ENCODE assay signal across 15 cellular contexts in the genomic region with DNA sequence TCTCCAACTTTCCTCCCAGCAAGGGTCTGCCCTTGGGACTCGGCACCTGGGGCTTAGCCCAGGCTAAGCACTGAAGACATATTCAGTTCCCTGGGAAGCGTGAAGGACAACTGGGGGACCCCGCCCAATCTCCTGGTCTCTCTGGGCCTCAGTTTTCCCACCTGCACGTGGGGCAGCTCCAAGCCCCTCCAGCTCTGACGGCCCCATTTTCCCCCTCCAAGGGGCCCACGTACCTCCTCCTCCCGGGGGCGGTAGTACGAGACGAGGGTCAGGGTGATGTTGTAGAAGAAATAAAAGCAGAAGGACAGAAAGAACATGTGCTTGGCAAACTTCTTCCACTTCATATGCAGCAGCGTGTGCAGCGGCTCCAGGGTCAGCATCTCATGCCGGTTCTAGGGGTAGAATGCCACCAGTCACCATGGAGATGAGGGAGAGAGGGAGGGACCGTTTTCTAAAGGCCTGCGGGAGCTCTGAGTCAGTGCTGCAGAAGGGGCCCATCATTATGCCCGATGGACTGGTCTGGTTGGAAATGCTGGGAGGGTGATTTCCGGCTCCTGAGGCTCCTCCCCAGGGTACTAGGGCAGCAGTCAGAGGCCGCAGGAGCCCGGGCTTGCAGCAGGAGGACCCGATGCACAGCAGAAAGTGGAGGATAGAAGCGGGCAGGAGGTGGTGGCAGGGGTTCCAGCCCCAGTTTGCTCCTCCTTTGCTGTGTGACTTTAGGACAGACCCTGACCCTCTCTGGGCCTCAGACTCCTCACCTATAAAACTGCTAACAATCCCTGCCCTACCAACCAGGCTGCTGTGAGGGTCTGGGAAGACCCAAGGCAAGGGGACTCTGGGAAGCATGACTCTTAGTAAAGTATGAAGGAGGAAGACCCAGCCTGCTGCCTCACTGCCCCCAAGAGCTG. TPM values are rescaled to one million over a fixed set of nuclear protein-coding genes. Genes with fewer than 3 reads are reported as not detected.
DNase-seq lines count a peak whose midpoint lies in the region; ATAC-seq and TF ChIP-seq lines count a peak whose summit lies in the region.
"Had no signal": no experiment of that assay in that cellular context is flagged by ENCODE, and none has a peak within 500 bp of the region (broad histone marks: within the 10 kb centered on the region; RNA-seq: fewer than 3 reads in every experiment).

No MANE protein-coding gene starts in this region.

- H3K27ac Mint-ChIP-seq in CD8-positive, alpha-beta T cell, result no peak overlapping the region
- H3K27ac Mint-ChIP-seq: activated naive CD8-positive, alpha-beta T cell treated with anti-CD3 and anti-CD28 coated beads, Interleukin-2, amount 50 U/mL, for 24 hours had no signal

- H3K36me3 ChIP-seq in brain microvascular endothelial cell (replicated peaks), result no peaks in the 10 kb centered on the region
- H3K36me3 ChIP-seq in testis (ENCODE audit: low read depth, missing control alignments), result no peaks in the 10 kb centered on the region
- no peaks in the 10 kb centered on the region for H3K36me3 ChIP-seq in CD8-positive, alpha-beta T cell (ENCODE audit: insufficient read depth, low read length)
- H3K36me3 ChIP-seq: thoracic aorta, WERI-Rb-1 had no signal

- no peak for ATAC-seq in HG03457 (IDR thresholded peaks at IDR 0.05; ENCODE audit: unreplicated experiment)
- no peak for ATAC-seq in CD8-positive, alpha-beta T cell
- ATAC-seq: activated naive CD8-positive, alpha-beta T cell treated with anti-CD3 and anti-CD28 coated beads, Interleukin-2, amount 50 U/mL, for 24 hours had no signal

- POLR2A ChIA-PET in CD8-positive, alpha-beta T cell (lab: Charles Lee), result no interaction called here

- intact Hi-C loops in testis (cut with DNase I; ENCODE audit: low total_unique reads), result no loop called here
- intact Hi-C loops in CD8-positive, alpha-beta T cell (cut with DNase I, micrococcal nuclease), result no loop called here

- H3K4me1 ChIP-seq in testis, result peaks cover 38% of the 10 kb centered on the region
- no peaks in the 10 kb centered on the region for H3K4me1 ChIP-seq in CD8-positive, alpha-beta T cell (ENCODE audit: insufficient read depth, low read length)

- in situ Hi-C loops in brain microvascular endothelial cell (cut with HindIII; ENCODE audit: low pct_ligation_motif_present, low sequenced_read_pairs), result no loop called here

- no peaks in the 10 kb centered on the region for H3K4me1 Mint-ChIP-seq in CD8-positive, alpha-beta T cell (ENCODE audit: low read depth)
- H3K4me1 Mint-ChIP-seq: activated naive CD8-positive, alpha-beta T cell treated with anti-CD3 and anti-CD28 coated beads, Interleukin-2, amount 50 U/mL, for 24 hours had no signal

- H3K4me3 ChIP-seq in brain microvascular endothelial cell (ENCODE audit: low read depth, low read length) (peak overlapping the region; percentile 5), testis (peak overlapping the region in 1 of 2 donors; percentile 34)
- no peak overlapping the region for H3K4me3 ChIP-seq in CD8-positive, alpha-beta T cell (ENCODE audit: low read depth, low read length)
- H3K4me3 ChIP-seq: SK-N-MC, thoracic aorta had no signal

- TF ChIP-seq CTCF in brain microvascular endothelial cell (IDR thresholded peaks at IDR 0.05; ENCODE audit: low read depth, low read length, missing control alignments) (no peak), testis (IDR thresholded peaks at IDR 0.05) (no peak)
- TF ChIP-seq CTCF in CD8-positive, alpha-beta T cell (IDR thresholded peaks at IDR 0.05), result no peak

- CTCF ChIA-PET in CD8-positive, alpha-beta T cell (lab: Charles Lee), result interaction anchor here (0.6 kb wide), 1 partner anchor 363 kb away, joined by 3 read pairs; no protein-coding TSS in a partner anchor

- H3K27me3 Mint-ChIP-seq in CD8-positive, alpha-beta T cell (ENCODE audit: low read depth), result peaks cover 6% of the 10 kb centered on the region
- H3K27me3 Mint-ChIP-seq: activated naive CD8-positive, alpha-beta T cell treated with anti-CD3 and anti-CD28 coated beads, Interleukin-2, amount 50 U/mL, for 24 hours had no signal

- TF ChIP-seq POLR2A in testis (IDR thresholded peaks at IDR 0.05), result no peak

- no peaks in the 10 kb centered on the region for H3K9me3 Mint-ChIP-seq in CD8-positive, alpha-beta T cell
- H3K9me3 Mint-ChIP-seq: activated naive CD8-positive, alpha-beta T cell treated with anti-CD3 and anti-CD28 coated beads, Interleukin-2, amount 50 U/mL, for 24 hours had no signal

- no peaks in the 10 kb centered on the region for H3K9me3 ChIP-seq in testis
- H3K9me3 ChIP-seq in CD8-positive, alpha-beta T cell (ENCODE audit: low read length), result no peaks in the 10 kb centered on the region
- H3K9me3 ChIP-seq: thoracic aorta had no signal

- H3K4me3 Mint-ChIP-seq in CD8-positive, alpha-beta T cell, result no peak overlapping the region
- H3K4me3 Mint-ChIP-seq: activated naive CD8-positive, alpha-beta T cell treated with anti-CD3 and anti-CD28 coated beads, Interleukin-2, amount 50 U/mL, for 24 hours had no signal

- DNase-seq in NCI-H146 (lab: John Stamatoyannopoulos, UW), result peak; percentile 44
- no peak for DNase-seq in NCI-H146 treated with DMSO at 0.1 percent for 48 hours (lab: John Stamatoyannopoulos, UW; ENCODE audit: unreplicated experiment)
- DNase-seq in brain microvascular endothelial cell, result peak; percentile 27
- peak; percentile 15 for DNase-seq in kidney tubule cell (ENCODE audit: low spot score)
- DNase-seq in testis, result peak; percentile 46
- DNase-seq in NOMO-1 (lab: John Stamatoyannopoulos, UW; ENCODE audit: unreplicated experiment in 2 of 2), result no peak
- no peak for DNase-seq in CD8-positive, alpha-beta T cell
- DNase-seq: activated naive CD8-positive, alpha-beta T cell treated with anti-CD3 and anti-CD28 coated beads, Interleukin-2, amount 50 U/mL, for 24 hours; NCI-H1092; NCI-H526; WERI-Rb-1 had no signal

- H3K36me3 Mint-ChIP-seq in CD8-positive, alpha-beta T cell, result no peaks in the 10 kb centered on the region

- H3K27ac ChIP-seq in brain microvascular endothelial cell, result no peak overlapping the region
- peak overlapping the region in 1 of 2 donors; percentile 80 for H3K27ac ChIP-seq in testis
- no peak overlapping the region for H3K27ac ChIP-seq in CD8-positive, alpha-beta T cell (ENCODE audit: low read depth, low read length)
- H3K27ac ChIP-seq: SK-N-MC, thoracic aorta, WERI-Rb-1 had no signal

- H3K27me3 ChIP-seq in brain microvascular endothelial cell (replicated peaks) (no peaks in the 10 kb centered on the region), testis (no peaks in the 10 kb centered on the region)
- H3K27me3 ChIP-seq in CD8-positive, alpha-beta T cell (ENCODE audit: insufficient read depth, low read length), result no peaks in the 10 kb centered on the region

- 26 to 60% methylated on average over 20 to 21 of the region's 21 CpGs for WGBS in testis, 2 donors

RNA-seq across cellular contexts. Expression of a gene that starts 28.8 kb away (rescaled TPM):
- total RNA-seq in testis, result 10 to 100 TPM; 19.8 to 37.2 TPM
- polyA plus RNA-seq in testis (ENCODE audit: insufficient read depth, low read depth, low replicate concordance), result 6.6 TPM
- total RNA-seq in CD8-positive, alpha-beta T cell, result under 1 TPM; 0.11 to 0.25 TPM

RNA-seq across cellular contexts. Expression of a gene that starts 53.1 kb away (rescaled TPM):
- 1 to 10 TPM; 5.0 to 6.1 TPM for total RNA-seq in testis
- polyA plus RNA-seq in testis (ENCODE audit: insufficient read depth, low read depth, low replicate concordance), result 16.1 TPM
- not detected for total RNA-seq in CD8-positive, alpha-beta T cell
- total RNA-seq: A673 had no signal

RNA-seq across cellular contexts. Expression of a gene that starts 57.2 kb away (rescaled TPM):
- 100 to 1,000 TPM; 100 to 114 TPM for total RNA-seq in testis
- 368 TPM for polyA plus RNA-seq in testis (ENCODE audit: insufficient read depth, low read depth, low replicate concordance)
- total RNA-seq in CD8-positive, alpha-beta T cell, result not detected
- total RNA-seq: A673, thoracic aorta had no signal

Comparison
In these comparisons a context has a peak if more than half of its experiments do, and no peak if none do; other contexts are left out.
1. DNase-seq: peak in NCI-H146 (single experiment), brain microvascular endothelial cell (single experiment), kidney tubule cell (single experiment) and testis (single experiment); none in NCI-H146 treated with DMSO at 0.1 percent for 48 hours (single experiment), NOMO-1 (0 of 2) and CD8-positive, alpha-beta T cell (0 of 7).
2. RNA of a gene that starts 28.8 kb away (total RNA-seq): 19.8 to 37.2 TPM in testis; 0.11 to 0.25 TPM in CD8-positive, alpha-beta T cell; every median in the first group is over 10 times any median in the second.
3. RNA of a gene that starts 53.1 kb away (total RNA-seq): 5.0 to 6.1 TPM in testis; not detected in CD8-positive, alpha-beta T cell; every median in the first group is over 4 times any median in the second.
4. RNA of a gene that starts 57.2 kb away (total RNA-seq): 100 to 114 TPM in testis; not detected in CD8-positive, alpha-beta T cell; every median in the first group is over 100 times any median in the second.